ENCODE assay signal across 12 cellular contexts in genomic region chr9:126376311-126376902, GRCh38. TPM values are rescaled to one million over a fixed set of nuclear protein-coding genes. Genes with fewer than 3 reads are reported as not detected.
DNase-seq lines count a peak whose midpoint lies in the region; ATAC-seq and TF ChIP-seq lines count a peak whose summit lies in the region.
"Had no signal": no experiment of that assay in that cellular context is flagged by ENCODE, and none has a peak within 500 bp of the region (broad histone marks: within the 10 kb centered on the region; RNA-seq: fewer than 3 reads in every experiment).

No MANE protein-coding gene starts in this region.

- TF ChIP-seq EP300 in SK-N-SH (IDR thresholded peaks at IDR 0.05; ENCODE audit: borderline replicate concordance in 1 of 2, low read depth in 1 of 2, low read length in 1 of 2) = no peak

- H3K9ac ChIP-seq in SK-N-SH = no peak overlapping the region

- H3K4me3 Mint-ChIP-seq in activated CD4-positive, alpha-beta T cell treated with anti-CD3 and anti-CD28 coated beads, Interleukin-2, amount 10 ng/mL, durations not matched to agents 24 days and 14 days = no peak overlapping the region
- H3K4me3 Mint-ChIP-seq in central memory CD8-positive, alpha-beta T cell = no peak overlapping the region
- H3K4me3 Mint-ChIP-seq: stimulated activated naive CD8-positive, alpha-beta T cell treated with anti-CD3 and anti-CD28 coated beads, Interleukin-15, Interleukin-2, amounts not matched to agents 100 ng/mL and 50 ng/mL, for 24 hours had no signal

- H3K36me3 ChIP-seq in urinary bladder (ENCODE audit: insufficient read depth) = no peaks in the 10 kb centered on the region
- peaks cover 0 to under 1% of the 10 kb centered on the region in 2 experiments for H3K36me3 ChIP-seq in SK-N-SH (replicated peaks in 1 of 2; ENCODE audit: control insufficient read depth in 1 of 2, insufficient read depth in 2 of 2, low read length in 1 of 2)

- no peaks in the 10 kb centered on the region for H3K9me2 ChIP-seq in SK-N-SH

- 80% methylated on average over 11 of the region's 11 CpGs for WGBS in urinary bladder
- 99% methylated on average over 11 of the region's 11 CpGs for WGBS in SK-N-SH (ENCODE audit: low lambda C conversion rate)

- no peaks in the 10 kb centered on the region for H3K36me3 Mint-ChIP-seq in activated CD4-positive, alpha-beta T cell treated with anti-CD3 and anti-CD28 coated beads, Interleukin-2, amount 10 ng/mL, durations not matched to agents 24 days and 14 days (ENCODE audit: low read depth)
- H3K36me3 Mint-ChIP-seq in central memory CD8-positive, alpha-beta T cell (ENCODE audit: insufficient read depth) = peaks cover 17% of the 10 kb centered on the region

- H3F3A ChIP-seq in SK-N-SH (replicated peaks; ENCODE audit: insufficient read depth) = peaks cover 7% of the 10 kb centered on the region

- CTCF ChIA-PET in SK-N-SH (lab: Yijun Ruan, JAX) = interaction anchor here (1.0 to 6.8 kb wide), 3 partner anchors 22 to 969 kb away, joined by 3 to 43 read pairs (median 8); no protein-coding TSS in a partner anchor

- H3K4me1 Mint-ChIP-seq in activated CD4-positive, alpha-beta T cell treated with anti-CD3 and anti-CD28 coated beads, Interleukin-2, amount 10 ng/mL, durations not matched to agents 24 days and 14 days = peaks cover 7% of the 10 kb centered on the region
- peaks cover 62% of the 10 kb centered on the region for H3K4me1 Mint-ChIP-seq in central memory CD8-positive, alpha-beta T cell

- no peak overlapping the region for H3K4me2 ChIP-seq in SK-N-SH

- no peak for TF ChIP-seq RAD21 in SK-N-SH (IDR thresholded peaks at IDR 0.05; ENCODE audit: low read length)

- no peak for ATAC-seq in central memory CD8-positive, alpha-beta T cell (replicated peaks; ENCODE audit: extremely low read depth, poor library complexity, severe bottlenecking)
- no peak for ATAC-seq in HG03439 (IDR thresholded peaks at IDR 0.05; ENCODE audit: unreplicated experiment)

- peak; percentile 46 for DNase-seq in activated CD4-positive, alpha-beta T cell treated with anti-CD3 and anti-CD28 coated beads, Interleukin-2, amount 10 ng/mL, durations not matched to agents 24 days and 14 days
- no peak for DNase-seq in activated CD4-positive, alpha-beta T cell treated with anti-CD3 and anti-CD28 coated beads for 48 hours
- DNase-seq in central memory CD8-positive, alpha-beta T cell (ENCODE audit: low spot score in 2 of 2) = no peak
- DNase-seq in middle frontal gyrus (ENCODE audit: extremely low spot score, low spot score) (peak; percentile 71), iPS-NIHi7 (ENCODE audit: extremely low spot score) (no peak), SK-N-SH (no peak)
- DNase-seq: ACHN; foreskin melanocyte; NK-92 treated with Interleukin-12 subunit alpha and Interleukin-12 subunit beta, amount 100 ng/mL, for 24 hours had no signal

- no peak for TF ChIP-seq CTCF in SK-N-SH (IDR thresholded peaks at IDR 0.05)

- H3K4me1 ChIP-seq in urinary bladder (ENCODE audit: insufficient read depth) = no peaks in the 10 kb centered on the region
- H3K4me1 ChIP-seq in SK-N-SH (ENCODE audit: control insufficient read depth in 1 of 2, insufficient read depth in 2 of 2, low read depth in 1 of 2, low read length in 1 of 2) = peaks cover 16 to 35% of the 10 kb centered on the region in 2 experiments; a peak in 3 of 4 replicates

- no peaks in the 10 kb centered on the region for H3K27me3 ChIP-seq in SK-N-SH (ENCODE audit: insufficient read depth)

- intact Hi-C loops in activated CD4-positive, alpha-beta T cell treated with anti-CD3 and anti-CD28 coated beads, Interleukin-2, amount 10 ng/mL, durations not matched to agents 24 days and 14 days (cut with micrococcal nuclease) = no loop called here

- peaks cover 8% of the 10 kb centered on the region for H3K27me3 Mint-ChIP-seq in activated CD4-positive, alpha-beta T cell treated with anti-CD3 and anti-CD28 coated beads, Interleukin-2, amount 10 ng/mL, durations not matched to agents 24 days and 14 days
- H3K27me3 Mint-ChIP-seq in central memory CD8-positive, alpha-beta T cell = no peaks in the 10 kb centered on the region
- H3K27me3 Mint-ChIP-seq: stimulated activated naive CD8-positive, alpha-beta T cell treated with anti-CD3 and anti-CD28 coated beads, Interleukin-15, Interleukin-2, amounts not matched to agents 100 ng/mL and 50 ng/mL, for 24 hours had no signal

- no peaks in the 10 kb centered on the region for H3K79me2 ChIP-seq in SK-N-SH (ENCODE audit: insufficient read depth)

- H3K9me3 ChIP-seq in SK-N-SH = no peaks in the 10 kb centered on the region

- POLR2A ChIA-PET in SK-N-SH (lab: Yijun Ruan, JAX) = no interaction called here

- H3K9me3 Mint-ChIP-seq in activated CD4-positive, alpha-beta T cell treated with anti-CD3 and anti-CD28 coated beads, Interleukin-2, amount 10 ng/mL, durations not matched to agents 24 days and 14 days = no peaks in the 10 kb centered on the region
- H3K9me3 Mint-ChIP-seq in central memory CD8-positive, alpha-beta T cell = no peaks in the 10 kb centered on the region
- H3K9me3 Mint-ChIP-seq: stimulated activated naive CD8-positive, alpha-beta T cell treated with anti-CD3 and anti-CD28 coated beads, Interleukin-15, Interleukin-2, amounts not matched to agents 100 ng/mL and 50 ng/mL, for 24 hours had no signal

- H4K20me1 ChIP-seq in SK-N-SH (ENCODE audit: insufficient read depth) = no peaks in the 10 kb centered on the region

- H3K4me3 ChIP-seq in urinary bladder (ENCODE audit: low read depth, low read length) = no peak overlapping the region
- no peak overlapping the region for H3K4me3 ChIP-seq in SK-N-SH (ENCODE audit: low read depth in 2 of 2, low read length in 1 of 2)

- H3K27ac Mint-ChIP-seq in activated CD4-positive, alpha-beta T cell treated with anti-CD3 and anti-CD28 coated beads, Interleukin-2, amount 10 ng/mL, durations not matched to agents 24 days and 14 days = no peak overlapping the region
- H3K27ac Mint-ChIP-seq in central memory CD8-positive, alpha-beta T cell (ENCODE audit: low read depth) = peak overlapping the region; percentile 25
- H3K27ac Mint-ChIP-seq: stimulated activated naive CD8-positive, alpha-beta T cell treated with anti-CD3 and anti-CD28 coated beads, Interleukin-15, Interleukin-2, amounts not matched to agents 100 ng/mL and 50 ng/mL, for 24 hours had no signal

- peak overlapping the region; percentile 66 for H3K27ac ChIP-seq in urinary bladder (ENCODE audit: low read depth)
- H3K27ac ChIP-seq in SK-N-SH (ENCODE audit: low read depth in 2 of 2, low read length in 1 of 2) = no peak overlapping the region

- H2AFZ ChIP-seq in SK-N-SH (ENCODE audit: low read depth) = no peak overlapping the region

TF ChIP-seq in SK-N-SH, 30 proteins besides CTCF, POLR2A, EP300 and RAD21 (continues in another document):
- TF ChIP-seq TAF1 (IDR thresholded peaks at IDR 0.05; ENCODE audit: borderline replicate concordance, low read depth, low read length) = no peak
- no peak for TF ChIP-seq JUND (IDR thresholded peaks at IDR 0.05)
- TF ChIP-seq TCF12 (IDR thresholded peaks at IDR 0.05) = no peak
- TF ChIP-seq RFX5 (IDR thresholded peaks at IDR 0.05; ENCODE audit: low read length) = no peak
- no peak for TF ChIP-seq POLR2AphosphoS5 (IDR thresholded peaks at IDR 0.05; ENCODE audit: low read depth, low read length)
- TF ChIP-seq IRF3 (IDR thresholded peaks at IDR 0.05; ENCODE audit: low read depth, low read length) = no peak
- TF ChIP-seq NFIC (IDR thresholded peaks at IDR 0.05; ENCODE audit: borderline replicate concordance) = no peak
- TF ChIP-seq EZH2phosphoT487 (IDR thresholded peaks at IDR 0.05; ENCODE audit: borderline replicate concordance, low read depth) = no peak
- no peak for TF ChIP-seq USF2 (IDR thresholded peaks at IDR 0.05; ENCODE audit: borderline replicate concordance, low read depth, low read length)
- TF ChIP-seq MEF2A (IDR thresholded peaks at IDR 0.05; ENCODE audit: borderline replicate concordance, low read depth) = no peak
- no peak for TF ChIP-seq GABPA (IDR thresholded peaks at IDR 0.05; ENCODE audit: low read depth)
- no peak for TF ChIP-seq FOXJ3 (CRISPR knock-in tag; IDR thresholded peaks at IDR 0.05)
- no peak for TF ChIP-seq CHD2 (IDR thresholded peaks at IDR 0.05; ENCODE audit: low read length, partially characterized antibody)
- TF ChIP-seq TEAD4 (IDR thresholded peaks at IDR 0.05; ENCODE audit: borderline replicate concordance, insufficient read depth) = no peak

RNA-seq across cellular contexts. Expression of gene MVB12B, which starts 49.8 kb away (rescaled TPM):
- total RNA-seq in activated CD4-positive, alpha-beta T cell treated with anti-CD3 and anti-CD28 coated beads, Interleukin-2, amount 10 ng/mL, durations not matched to agents 24 days and 14 days = 0.49 and 1.3 TPM in 2 replicates
- 12.2 TPM for total RNA-seq in urinary bladder
- polyA plus RNA-seq in urinary bladder = 13.5 TPM
- 3.7 and 5.1 TPM in 2 replicates for polyA plus RNA-seq in SK-N-SH (2012; rRNA removed)
- 4.4 and 6.2 TPM in 2 replicates for polyA plus RNA-seq in SK-N-SH (2012; cell fraction: cytosol; rRNA removed)
- polyA plus RNA-seq in SK-N-SH (2012; cell fraction: nucleus; rRNA removed) = 6.4 and 6.8 TPM in 2 replicates

Comparison
In these comparisons a context has a peak if more than half of its experiments do, and no peak if none do; other contexts are left out.
1. DNase-seq: peak in activated CD4-positive, alpha-beta T cell treated with anti-CD3 and anti-CD28 coated beads, Interleukin-2, amount 10 ng/mL, durations not matched to agents 24 days and 14 days (single experiment) and middle frontal gyrus (single experiment); none in activated CD4-positive, alpha-beta T cell treated with anti-CD3 and anti-CD28 coated beads for 48 hours (single experiment), central memory CD8-positive, alpha-beta T cell (0 of 2), iPS-NIHi7 (single experiment) and SK-N-SH (single experiment).